Comparison of ENCODE assay signal across 1 cellular context in genomic region chr11:116595305-116595880, GRCh38.
TF ChIP-seq lines count a peak whose summit lies in the region.

No MANE protein-coding gene starts in this region.

TF ChIP-seq in WTC11, 78 proteins besides CTCF, POLR2A, EP300 and RAD21 (continued from another document):
- TF ChIP-seq ZNF532 (CRISPR knock-in tag; IDR thresholded peaks at IDR 0.05; ENCODE audit: borderline replicate concordance) (no peak), ZBTB43 (CRISPR knock-in tag; IDR thresholded peaks at IDR 0.05) (no peak), SOX15 (CRISPR knock-in tag; IDR thresholded peaks at IDR 0.05) (no peak), NFATC4 (CRISPR knock-in tag; IDR thresholded peaks at IDR 0.05) (no peak), TEAD1 (CRISPR knock-in tag; IDR thresholded peaks at IDR 0.05) (no peak), ZSCAN18 (CRISPR knock-in tag; IDR thresholded peaks at IDR 0.05) (no peak), FOXP4 (CRISPR knock-in tag; IDR thresholded peaks at IDR 0.05) (no peak)
TF ChIP-seq in WTC11: peak in this region for 0.
